Comparison of ENCODE assay signal across 1 cellular context in genomic region chr6:119147101-119148053, GRCh38.
TF ChIP-seq lines count a peak whose summit lies in the region.

No MANE protein-coding gene starts in this region.

TF ChIP-seq in HCT116, 20 proteins besides CTCF, POLR2A, EP300 and RAD21 (continued from another document):
- TF ChIP-seq MAX (IDR thresholded peaks at IDR 0.05) (peak; percentile 81), SP1 (IDR thresholded peaks at IDR 0.05; ENCODE audit: low read depth) (peak; percentile 95)
TF ChIP-seq in HCT116: peak in this region for 14.
